ENCODE assay signal across 26 cellular contexts in genomic region chr9:18672706-18673105, GRCh38.
"Had no signal": no experiment of that assay in that cellular context is flagged by ENCODE, and none has a peak within 500 bp of the region (broad histone marks: within the 10 kb centered on the region; RNA-seq: fewer than 3 reads in every experiment).

No MANE protein-coding gene starts in this region.

- ATAC-seq: activated CD4-positive, CD25-positive, alpha-beta regulatory T cell treated with anti-CD3 and anti-CD28 coated beads, Interleukin-2, amount 50 U/mL, for 24 hours; activated CD8-positive, alpha-beta T cell treated with anti-CD3 and anti-CD28 coated beads for 36 hours; activated T-cell treated with anti-CD3 and anti-CD28 coated beads, Interleukin-2, amount 50 U/mL, for 72 hours; SK-N-SH treated with all-trans-retinoic acid at 6 μM for 48 hours had no signal

- H3K4me3 ChIP-seq: MG63, Peyer's patch, SJSA1 had no signal

- H3K36me3 ChIP-seq: Peyer's patch, SJSA1 had no signal

- H3K9me3 ChIP-seq: MG63, Peyer's patch, SJSA1 had no signal

- H3K4me2 ChIP-seq: KMS-11 had no signal

- DNase-seq: activated CD4-positive, alpha-beta T cell treated with anti-CD3 and anti-CD28 coated beads for 4 hours; activated CD8-positive, alpha-beta memory T cell treated with anti-CD3 and anti-CD28 coated beads, Interleukin-2, amount 50 U/mL, for 4 hours; activated CD8-positive, alpha-beta T cell treated with anti-CD3 and anti-CD28 coated beads for 36 hours; activated gamma-delta T cell treated with Interleukin-2 at 50 U/mL for 16 hours; activated naive CD4-positive, alpha-beta T cell treated with anti-CD3 and anti-CD28 coated beads, Interleukin-2, amount 10 ng/mL, durations not matched to agents 7 days and 5 days; activated naive CD8-positive, alpha-beta T cell treated with anti-CD3 and anti-CD28 coated beads for 36 hours; activated T-cell treated with anti-CD3 and anti-CD28 coated beads, Interleukin-2, amount 50 U/mL, for 72 hours; cerebellar nuclear complex; MG63; MV-4-11; NCI-H1092 treated with DMSO at 0.1 percent for 48 hours; NCI-H1417 treated with DMSO at 0.1 percent for 48 hours; NCI-H187 treated with DMSO at 0.1 percent for 48 hours; NCI-H2171; NCI-H2227 treated with DMSO at 0.1 percent for 48 hours; NCI-H446 treated with DMSO at 0.1 percent for 48 hours; NCI-H524 treated with DMSO at 0.1 percent for 48 hours; NK-92 treated with Interleukin-12 subunit alpha and Interleukin-12 subunit beta, amount 100 ng/mL, for 24 hours; OCI-M1; Peyer's patch; Right ventricle myocardium superior had no signal

- H3K9ac ChIP-seq: KMS-11 had no signal

- H3K27ac ChIP-seq: KMS-11, Peyer's patch, RWPE1, SJSA1 had no signal

- H3K27me3 ChIP-seq: MG63, Peyer's patch, SJSA1 had no signal

- H3K4me1 ChIP-seq: Peyer's patch, SJSA1 had no signal
